In genomic region chr7:140360697-140361229, GRCh38 we compare ENCODE assay signal across 26 cellular contexts. TPM values are rescaled to one million over a fixed set of nuclear protein-coding genes. Genes with fewer than 3 reads are reported as not detected.
DNase-seq lines count a peak whose midpoint lies in the region; ATAC-seq and TF ChIP-seq lines count a peak whose summit lies in the region.
"Had no signal": no experiment of that assay in that cellular context is flagged by ENCODE, and none has a peak within 500 bp of the region (broad histone marks: within the 10 kb centered on the region; RNA-seq: fewer than 3 reads in every experiment).

No MANE protein-coding gene starts in this region.

- POLR2A ChIA-PET in MCF 10A (lab: Yijun Ruan, JAX) = interaction anchor here (0.5 kb wide), 1 partner anchor 26 kb away, joined by 3 read pairs; no protein-coding TSS in a partner anchor

- peak; percentile 24 for ATAC-seq in stimulated activated naive CD8-positive, alpha-beta T cell treated with anti-CD3 and anti-CD28 coated beads, Interleukin-15, Interleukin-2, amounts not matched to agents 100 U/mL and 50 U/mL, for 24 hours
- ATAC-seq in stimulated activated naive CD8-positive, alpha-beta T cell treated with anti-CD3 and anti-CD28 coated beads, Interleukin-15, amount 100 ng/mL, for 72 hours = no peak
- ATAC-seq: left cardiac atrium, upper lobe of right lung had no signal

- H3K9ac ChIP-seq in Karpas-422 (ENCODE audit: low read length) = no peak overlapping the region

- H3K4me1 Mint-ChIP-seq in stimulated activated naive CD8-positive, alpha-beta T cell treated with anti-CD3 and anti-CD28 coated beads, Interleukin-15, amount 100 ng/mL, for 72 hours = peaks cover 38% of the 10 kb centered on the region
- peaks cover 32% of the 10 kb centered on the region for H3K4me1 Mint-ChIP-seq in T-helper 2 cell treated with Interferon-gamma antibody and Interleukin-4, amounts not matched to agents 5 μg/mL and 100 μg/mL, for 36 hours (ENCODE audit: low read depth)
- no peaks in the 10 kb centered on the region for H3K4me1 Mint-ChIP-seq in endothelial cell (ENCODE audit: unreplicated experiment)
- H3K4me1 Mint-ChIP-seq in stimulated activated naive CD8-positive, alpha-beta T cell treated with anti-CD3 and anti-CD28 coated beads, Interleukin-15, Interleukin-2, amounts not matched to agents 100 ng/mL and 50 ng/mL, for 24 hours (ENCODE audit: low read depth) = peaks cover 32% of the 10 kb centered on the region
- H3K4me1 Mint-ChIP-seq in MCF 10A (ENCODE audit: insufficient read depth, unreplicated experiment) = no peaks in the 10 kb centered on the region

- no peaks in the 10 kb centered on the region for H3K9me3 ChIP-seq in Karpas-422 (ENCODE audit: low read length)
- H3K9me3 ChIP-seq: Peyer's patch, prostate gland, SJSA1, upper lobe of right lung had no signal

- no peaks in the 10 kb centered on the region for H3K27me3 ChIP-seq in Karpas-422 (ENCODE audit: low read length)
- H3K27me3 ChIP-seq: Peyer's patch, SJSA1, upper lobe of right lung had no signal

- H3K36me3 ChIP-seq in Karpas-422 (ENCODE audit: insufficient read depth, low read length) = no peaks in the 10 kb centered on the region
- H3K36me3 ChIP-seq: prostate gland had no signal

- no peak overlapping the region for H2AFZ ChIP-seq in Karpas-422 (ENCODE audit: low read length)

- BruUV-seq in MCF 10A (replicated peaks; lab: Mats Ljungman, UMichigan) = no TSS peak

- H3K79me2 ChIP-seq in Karpas-422 (ENCODE audit: low read length) = no peaks in the 10 kb centered on the region

- H4K20me1 ChIP-seq in Karpas-422 (ENCODE audit: insufficient read depth, low read depth, low read length) = no peaks in the 10 kb centered on the region

- peaks cover 35% of the 10 kb centered on the region for H3K36me3 Mint-ChIP-seq in T-helper 2 cell treated with Interferon-gamma antibody and Interleukin-4, amounts not matched to agents 5 μg/mL and 100 μg/mL, for 36 hours (ENCODE audit: low read depth)
- peaks cover 28% of the 10 kb centered on the region for H3K36me3 Mint-ChIP-seq in endothelial cell (ENCODE audit: low read depth, unreplicated experiment)
- H3K36me3 Mint-ChIP-seq in stimulated activated naive CD8-positive, alpha-beta T cell treated with anti-CD3 and anti-CD28 coated beads, Interleukin-15, Interleukin-2, amounts not matched to agents 100 ng/mL and 50 ng/mL, for 24 hours (ENCODE audit: low read depth) = peaks cover 47% of the 10 kb centered on the region
- peaks cover 38% of the 10 kb centered on the region for H3K36me3 Mint-ChIP-seq in MCF 10A (ENCODE audit: insufficient read depth, unreplicated experiment)

- TF ChIP-seq CTCF in endothelial cell (IDR thresholded peaks at IDR 0.05; ENCODE audit: unreplicated experiment) (no peak), MCF 10A (IDR thresholded peaks at IDR 0.05; ENCODE audit: unreplicated experiment) (no peak)

- H3K4me3 Mint-ChIP-seq in stimulated activated naive CD8-positive, alpha-beta T cell treated with anti-CD3 and anti-CD28 coated beads, Interleukin-15, amount 100 ng/mL, for 72 hours = no peak overlapping the region
- peak overlapping the region; percentile 63 for H3K4me3 Mint-ChIP-seq in T-helper 2 cell treated with Interferon-gamma antibody and Interleukin-4, amounts not matched to agents 5 μg/mL and 100 μg/mL, for 36 hours
- H3K4me3 Mint-ChIP-seq in endothelial cell (ENCODE audit: unreplicated experiment) (peak overlapping the region; percentile 74), MCF 10A (ENCODE audit: unreplicated experiment) (no peak overlapping the region)
- no peak overlapping the region for H3K4me3 Mint-ChIP-seq in stimulated activated naive CD8-positive, alpha-beta T cell treated with anti-CD3 and anti-CD28 coated beads, Interleukin-15, Interleukin-2, amounts not matched to agents 100 ng/mL and 50 ng/mL, for 24 hours
- H3K4me3 Mint-ChIP-seq: endodermal cell had no signal

- no peak for DNase-seq in stimulated activated naive CD8-positive, alpha-beta T cell treated with anti-CD3 and anti-CD28 coated beads, Interleukin-15, Interleukin-2, amounts not matched to agents 100 U/mL and 50 U/mL, for 24 hours
- DNase-seq in stimulated activated naive CD8-positive, alpha-beta T cell treated with anti-CD3 and anti-CD28 coated beads, Interleukin-15, amount 100 ng/mL, for 72 hours = no peak
- peak; percentile 38 for DNase-seq in T-helper 2 cell treated with Interferon-gamma antibody and Interleukin-4, amounts not matched to agents 5 μg/mL and 100 μg/mL, for 36 hours (ENCODE audit: low spot score)
- DNase-seq in endothelial cell (ENCODE audit: low spot score) = no peak
- DNase-seq in SKM-1 treated with dmso at 0.1 percent for 144 hours (lab: John Stamatoyannopoulos, UW; ENCODE audit: unreplicated experiment) = no peak
- DNase-seq in Karpas-422 = no peak
- no peak for DNase-seq in MCF 10A (ENCODE audit: unreplicated experiment)
- DNase-seq: activated CD4-positive, CD25-positive, alpha-beta regulatory T cell; COR-L47; EL; endodermal cell; H7; Kasumi-1; left cardiac atrium; mesenchymal stem cell; naive B cell; NCI-H1092; NCI-H2029; NCI-H345; Peyer's patch; upper lobe of right lung had no signal

- intact Hi-C loops in MCF 10A (cut with micrococcal nuclease) = no loop called here

- H3K9me3 Mint-ChIP-seq in stimulated activated naive CD8-positive, alpha-beta T cell treated with anti-CD3 and anti-CD28 coated beads, Interleukin-15, amount 100 ng/mL, for 72 hours = no peaks in the 10 kb centered on the region
- no peaks in the 10 kb centered on the region for H3K9me3 Mint-ChIP-seq in T-helper 2 cell treated with Interferon-gamma antibody and Interleukin-4, amounts not matched to agents 5 μg/mL and 100 μg/mL, for 36 hours
- H3K9me3 Mint-ChIP-seq in endothelial cell (ENCODE audit: unreplicated experiment) (no peaks in the 10 kb centered on the region), MCF 10A (ENCODE audit: unreplicated experiment) (no peaks in the 10 kb centered on the region)
- no peaks in the 10 kb centered on the region for H3K9me3 Mint-ChIP-seq in stimulated activated naive CD8-positive, alpha-beta T cell treated with anti-CD3 and anti-CD28 coated beads, Interleukin-15, Interleukin-2, amounts not matched to agents 100 ng/mL and 50 ng/mL, for 24 hours

- CTCF ChIA-PET in MCF 10A (lab: Yijun Ruan, JAX) = interaction anchor here (0.6 to 0.8 kb wide), 4 partner anchors 18 to 1325 kb away, joined by 3 to 4 read pairs (median 3); no protein-coding TSS in a partner anchor

- H3K27ac Mint-ChIP-seq in stimulated activated naive CD8-positive, alpha-beta T cell treated with anti-CD3 and anti-CD28 coated beads, Interleukin-15, amount 100 ng/mL, for 72 hours = peak overlapping the region in 1 of 2 donors; percentile 94
- peak overlapping the region; percentile 90 for H3K27ac Mint-ChIP-seq in T-helper 2 cell treated with Interferon-gamma antibody and Interleukin-4, amounts not matched to agents 5 μg/mL and 100 μg/mL, for 36 hours
- H3K27ac Mint-ChIP-seq in endothelial cell (ENCODE audit: unreplicated experiment) (peak overlapping the region; percentile 33), MCF 10A (ENCODE audit: low read depth, unreplicated experiment) (no peak overlapping the region)
- peak overlapping the region; percentile 69 for H3K27ac Mint-ChIP-seq in stimulated activated naive CD8-positive, alpha-beta T cell treated with anti-CD3 and anti-CD28 coated beads, Interleukin-15, Interleukin-2, amounts not matched to agents 100 ng/mL and 50 ng/mL, for 24 hours
- H3K27ac Mint-ChIP-seq: endodermal cell had no signal

- H3K9me2 ChIP-seq in Karpas-422 (replicated peaks; ENCODE audit: insufficient read depth, low read length) = no peaks in the 10 kb centered on the region

- H3K4me1 ChIP-seq in Karpas-422 (ENCODE audit: low read length) = peaks cover 22% of the 10 kb centered on the region
- H3K4me1 ChIP-seq: prostate gland, SJSA1, upper lobe of right lung had no signal

- H3K27me3 Mint-ChIP-seq in stimulated activated naive CD8-positive, alpha-beta T cell treated with anti-CD3 and anti-CD28 coated beads, Interleukin-15, amount 100 ng/mL, for 72 hours = no peaks in the 10 kb centered on the region
- no peaks in the 10 kb centered on the region for H3K27me3 Mint-ChIP-seq in T-helper 2 cell treated with Interferon-gamma antibody and Interleukin-4, amounts not matched to agents 5 μg/mL and 100 μg/mL, for 36 hours (ENCODE audit: low read depth)
- no peaks in the 10 kb centered on the region for H3K27me3 Mint-ChIP-seq in endothelial cell (ENCODE audit: unreplicated experiment)
- no peaks in the 10 kb centered on the region for H3K27me3 Mint-ChIP-seq in stimulated activated naive CD8-positive, alpha-beta T cell treated with anti-CD3 and anti-CD28 coated beads, Interleukin-15, Interleukin-2, amounts not matched to agents 100 ng/mL and 50 ng/mL, for 24 hours
- H3K27me3 Mint-ChIP-seq in MCF 10A (ENCODE audit: insufficient read depth, unreplicated experiment) = no peaks in the 10 kb centered on the region
- H3K27me3 Mint-ChIP-seq: naive B cell had no signal

- no peak overlapping the region for H3K27ac ChIP-seq in Karpas-422 (ENCODE audit: low read length)
- H3K27ac ChIP-seq: coronary artery, Peyer's patch, prostate gland, SJSA1, upper lobe of right lung had no signal

- no peak overlapping the region for H3K4me2 ChIP-seq in Karpas-422 (ENCODE audit: low read depth, low read length, poor library complexity, severe bottlenecking)

- no peak overlapping the region for H3K4me3 ChIP-seq in Karpas-422 (ENCODE audit: low read length)
- H3K4me3 ChIP-seq: coronary artery, Peyer's patch, prostate gland, SJSA1, upper lobe of right lung had no signal

RNA-seq across cellular contexts. Expression of gene SLC37A3, which starts 37.6 kb away (rescaled TPM):
- total RNA-seq in endothelial cell (ENCODE audit: unreplicated experiment) (76.7 TPM), MCF 10A (2022) (25.5 and 36.1 TPM in 2 replicates)
- total RNA-seq in Karpas-422 (2014; rRNA removed; shearing (Covaris generic); ENCODE audit: low replicate concordance) = 4.2 and 5.6 TPM in 2 replicates

RNA-seq across cellular contexts. Expression of gene RAB19, which starts 43.1 kb away (rescaled TPM):
- total RNA-seq in endothelial cell (ENCODE audit: unreplicated experiment) (5.1 TPM), MCF 10A (2022) (not detected in 2 replicates)
- total RNA-seq in Karpas-422 (2014; rRNA removed; shearing (Covaris generic); ENCODE audit: low replicate concordance) = not detected in 2 replicates
- total RNA-seq: fibroblast of lung, left cardiac atrium, SJSA1 had no signal

Comparison
In these comparisons a context has a peak if more than half of its experiments do, and no peak if none do; other contexts are left out.
1. H3K4me3 Mint-ChIP-seq: peak in T-helper 2 cell treated with Interferon-gamma antibody and Interleukin-4, amounts not matched to agents 5 μg/mL and 100 μg/mL, for 36 hours (single experiment) and endothelial cell (single experiment); none in stimulated activated naive CD8-positive, alpha-beta T cell treated with anti-CD3 and anti-CD28 coated beads, Interleukin-15, amount 100 ng/mL, for 72 hours (0 of 2), stimulated activated naive CD8-positive, alpha-beta T cell treated with anti-CD3 and anti-CD28 coated beads, Interleukin-15, Interleukin-2, amounts not matched to agents 100 ng/mL and 50 ng/mL, for 24 hours (single experiment) and MCF 10A (single experiment).